In the genomic region with DNA sequence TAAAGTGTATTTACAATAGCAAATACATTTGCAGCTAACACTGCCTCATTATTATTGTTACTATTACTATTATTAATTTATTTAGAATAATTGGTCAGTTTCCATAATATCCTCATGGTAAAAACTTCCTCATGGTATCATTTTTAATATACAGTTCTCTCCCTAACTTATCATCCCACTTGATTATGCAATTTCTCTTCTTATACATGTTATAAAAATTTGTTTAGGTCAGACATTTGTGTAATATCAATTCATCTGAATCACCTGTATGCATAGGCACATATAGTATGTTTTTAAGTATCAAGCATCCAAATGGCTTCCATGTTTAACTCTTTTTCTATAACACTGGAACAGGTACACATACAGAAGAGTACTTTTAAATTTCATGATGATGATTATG, we compare ENCODE assay signal across 19 cellular contexts.
"Had no signal": no experiment of that assay in that cellular context is flagged by ENCODE, and none has a peak within 500 bp of the region (broad histone marks: within the 10 kb centered on the region; RNA-seq: fewer than 3 reads in every experiment).

No MANE protein-coding gene starts in this region.

- H3K27me3 ChIP-seq: breast epithelium had no signal

- H3K27ac ChIP-seq: breast epithelium, lower lobe of right lung had no signal

- H3K4me1 ChIP-seq: breast epithelium had no signal

- DNase-seq: activated gamma-delta T cell treated with Interleukin-2 at 50 U/mL for 16 hours; activated T-cell treated with anti-CD3 and anti-CD28 coated beads, Interleukin-2, amount 50 U/mL, for 1 hour; aorta; endodermal cell; erythroblast; foreskin fibroblast; left colon; lower lobe of right lung; mesendoderm; mucosa of descending colon; nephron progenitor cell; retina; stimulated activated CD4-positive, alpha-beta T cell treated with anti-CD3 and anti-CD28 coated beads, Interleukin-4, amount 100 ng/mL, for 24 hours; stimulated activated naive CD4-positive, alpha-beta T cell treated with Interleukin-2 at 50 U/mL for 16 hours; T-cell had no signal

- H3K36me3 ChIP-seq: breast epithelium, lower lobe of right lung, thoracic aorta had no signal

- H3K4me3 ChIP-seq: breast epithelium, coronary artery, lower lobe of right lung, mucosa of descending colon, thoracic aorta had no signal

- H3K9me3 ChIP-seq: breast epithelium, lower lobe of right lung, mucosa of descending colon, thoracic aorta had no signal

- ATAC-seq: activated naive CD4-positive, alpha-beta T cell treated with anti-CD3 and anti-CD28 coated beads, Interleukin-2, amount 50 U/mL, for 72 hours; left colon; lower lobe of right lung; mucosa of descending colon; T-cell had no signal
